ENCODE assay signal across 17 cellular contexts in genomic region chr16:74931445-74931844, GRCh38. TPM values are rescaled to one million over a fixed set of nuclear protein-coding genes. Genes with fewer than 3 reads are reported as not detected.
DNase-seq lines count a peak whose midpoint lies in the region; ATAC-seq lines count a peak whose summit lies in the region.
"Had no signal": no experiment of that assay in that cellular context is flagged by ENCODE, and none has a peak within 500 bp of the region (broad histone marks: within the 10 kb centered on the region; RNA-seq: fewer than 3 reads in every experiment).

No MANE protein-coding gene starts in this region.

- H3K9me3 Mint-ChIP-seq in activated T-helper 17 cell treated with anti-CD3 and anti-CD28 coated beads, Interleukin-2, amount 50 U/mL, for 72 hours: no peaks in the 10 kb centered on the region
- H3K9me3 Mint-ChIP-seq in activated CD4-positive, alpha-beta T cell treated with anti-CD3 and anti-CD28 coated beads, Interleukin-2, amount 10 ng/mL, durations not matched to agents 7 days and 5 days: no peaks in the 10 kb centered on the region
- H3K9me3 Mint-ChIP-seq: CD4-positive, CD25-positive, alpha-beta regulatory T cell; T-cell had no signal

- no peaks in the 10 kb centered on the region for H3K27me3 Mint-ChIP-seq in activated T-helper 17 cell treated with anti-CD3 and anti-CD28 coated beads, Interleukin-2, amount 50 U/mL, for 72 hours
- H3K27me3 Mint-ChIP-seq in activated CD4-positive, alpha-beta T cell treated with anti-CD3 and anti-CD28 coated beads, Interleukin-2, amount 10 ng/mL, durations not matched to agents 7 days and 5 days: no peaks in the 10 kb centered on the region
- H3K27me3 Mint-ChIP-seq: CD4-positive, CD25-positive, alpha-beta regulatory T cell; T-cell had no signal

- CTCF ChIA-PET in activated CD4-positive, alpha-beta T cell treated with anti-CD3 and anti-CD28 coated beads, Interleukin-2, amount 10 ng/mL, durations not matched to agents 7 days and 5 days (lab: Charles Lee): no interaction called here

- H3K4me1 Mint-ChIP-seq in activated T-helper 17 cell treated with anti-CD3 and anti-CD28 coated beads, Interleukin-2, amount 50 U/mL, for 72 hours: no peaks in the 10 kb centered on the region
- H3K4me1 Mint-ChIP-seq in activated CD4-positive, alpha-beta T cell treated with anti-CD3 and anti-CD28 coated beads, Interleukin-2, amount 10 ng/mL, durations not matched to agents 7 days and 5 days: no peaks in the 10 kb centered on the region
- H3K4me1 Mint-ChIP-seq: CD4-positive, CD25-positive, alpha-beta regulatory T cell had no signal

- POLR2A ChIA-PET in activated CD4-positive, alpha-beta T cell treated with anti-CD3 and anti-CD28 coated beads, Interleukin-2, amount 10 ng/mL, durations not matched to agents 7 days and 5 days (lab: Charles Lee): no interaction called here

- H3K36me3 Mint-ChIP-seq in activated T-helper 17 cell treated with anti-CD3 and anti-CD28 coated beads, Interleukin-2, amount 50 U/mL, for 72 hours (ENCODE audit: low read depth): peaks cover 93% of the 10 kb centered on the region
- H3K36me3 Mint-ChIP-seq in activated CD4-positive, alpha-beta T cell treated with anti-CD3 and anti-CD28 coated beads, Interleukin-2, amount 10 ng/mL, durations not matched to agents 7 days and 5 days (ENCODE audit: low read depth): peaks cover 13% of the 10 kb centered on the region

- H3K27ac Mint-ChIP-seq in activated T-helper 17 cell treated with anti-CD3 and anti-CD28 coated beads, Interleukin-2, amount 50 U/mL, for 72 hours: no peak overlapping the region
- H3K27ac Mint-ChIP-seq in activated CD4-positive, alpha-beta T cell treated with anti-CD3 and anti-CD28 coated beads, Interleukin-2, amount 10 ng/mL, durations not matched to agents 7 days and 5 days: no peak overlapping the region
- H3K27ac Mint-ChIP-seq: T-cell had no signal

- no peak overlapping the region for H3K4me3 Mint-ChIP-seq in activated T-helper 17 cell treated with anti-CD3 and anti-CD28 coated beads, Interleukin-2, amount 50 U/mL, for 72 hours
- no peak overlapping the region for H3K4me3 Mint-ChIP-seq in activated CD4-positive, alpha-beta T cell treated with anti-CD3 and anti-CD28 coated beads, Interleukin-2, amount 10 ng/mL, durations not matched to agents 7 days and 5 days
- H3K4me3 Mint-ChIP-seq: CD4-positive, CD25-positive, alpha-beta regulatory T cell; T-cell had no signal

- no peak for DNase-seq in activated CD4-positive, alpha-beta T cell treated with anti-CD3 and anti-CD28 coated beads, Interleukin-2, amount 10 ng/mL, durations not matched to agents 7 days and 5 days
- DNase-seq in activated naive CD4-positive, alpha-beta T cell (lab: John Stamatoyannopoulos, UW): no peak
- no peak for DNase-seq in GF-D8 (lab: John Stamatoyannopoulos, UW)
- DNase-seq in HK-2 (ENCODE audit: unreplicated experiment): no peak
- DNase-seq: CD4-positive, CD25-positive, alpha-beta regulatory T cell; KBM-7; MM.1S; NCI-H2029; NCI-H446 treated with DMSO at 0.1 percent for 48 hours; NCI-H526; NCI-H82; SHP77; T-cell had no signal

- ATAC-seq in GM21360 (IDR thresholded peaks at IDR 0.05; ENCODE audit: unreplicated experiment) (peak; percentile 74), HG02884 (IDR thresholded peaks at IDR 0.05; ENCODE audit: unreplicated experiment) (peak; percentile 62)
- ATAC-seq in activated T-helper 17 cell treated with anti-CD3 and anti-CD28 coated beads, Interleukin-2, amount 50 U/mL, for 72 hours (replicated peaks): peak; percentile 53
- ATAC-seq: Panc1, T-cell had no signal

RNA-seq across cellular contexts. Expression of gene WDR59, which starts 53.5 kb away (rescaled TPM):
- total RNA-seq in activated T-helper 17 cell treated with anti-CD3 and anti-CD28 coated beads, Interleukin-2, amount 50 U/mL, for 72 hours: 100 to 1,000 TPM; 107 to 154 TPM
- total RNA-seq in activated CD4-positive, alpha-beta T cell treated with anti-CD3 and anti-CD28 coated beads, Interleukin-2, amount 10 ng/mL, durations not matched to agents 7 days and 5 days: 10 to 100 TPM; 65.8 TPM
